1 cellular context compared by ENCODE assay signal in genomic region chr3:188060436-188060835, GRCh38.
TF ChIP-seq lines count a peak whose summit lies in the region.

No MANE protein-coding gene starts in this region.

TF ChIP-seq in HCT116, 20 proteins besides CTCF, POLR2A, EP300 and RAD21:
- TF ChIP-seq, protein P1, sequence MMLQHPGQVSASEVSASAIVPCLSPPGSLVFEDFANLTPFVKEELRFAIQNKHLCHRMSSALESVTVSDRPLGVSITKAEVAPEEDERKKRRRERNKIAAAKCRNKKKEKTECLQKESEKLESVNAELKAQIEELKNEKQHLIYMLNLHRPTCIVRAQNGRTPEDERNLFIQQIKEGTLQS (IDR thresholded peaks at IDR 0.05) = no peak
- TF ChIP-seq JUND (IDR thresholded peaks at IDR 0.05) (no peak), POLR2AphosphoS5 (IDR thresholded peaks at IDR 0.05; ENCODE audit: low read depth, low read length) (no peak), SRF (IDR thresholded peaks at IDR 0.05; ENCODE audit: low read depth) (no peak), EZH2 (IDR thresholded peaks at IDR 0.05) (no peak)
